8 cellular contexts compared by ENCODE assay signal in genomic region chr2:1140389-1141003, GRCh38.
DNase-seq lines count a peak whose midpoint lies in the region; ATAC-seq and TF ChIP-seq lines count a peak whose summit lies in the region.

No MANE protein-coding gene starts in this region.

- no peaks in the 10 kb centered on the region for H3K36me3 Mint-ChIP-seq in CD14-positive monocyte

- peak; percentile 95 for TF ChIP-seq CTCF in CD14-positive monocyte (IDR thresholded peaks at IDR 0.05)

- intact Hi-C loops in CD14-positive monocyte (cut with micrococcal nuclease), result no loop called here

- H3K4me1 Mint-ChIP-seq in CD14-positive monocyte, result no peaks in the 10 kb centered on the region

- no peak overlapping the region for H3K4me3 Mint-ChIP-seq in CD14-positive monocyte

- H3K27me3 Mint-ChIP-seq in CD14-positive monocyte (ENCODE audit: low read depth in 3 of 3), result peaks cover 0 to 9% (median 5%) of the 10 kb centered on the region in 3 donors

- peaks cover 0 to 10% (median 5%) of the 10 kb centered on the region in 7 donors for H3K9me3 Mint-ChIP-seq in CD14-positive monocyte

- DNase-seq in CD14-positive monocyte (ENCODE audit: low spot score) (no peak), NCI-H460 (ENCODE audit: extremely low read depth, low read depth) (peak; percentile 9), hepatic stellate cell (ENCODE audit: low spot score) (peak; percentile 56), NCI-H2029 treated with DMSO at 0.1 percent for 48 hours (lab: John Stamatoyannopoulos, UW) (no peak), NCI-H526 treated with DMSO at 0.1 percent for 48 hours (lab: John Stamatoyannopoulos, UW) (no peak)
- peak; percentile 81 for DNase-seq in activated effector memory CD4-positive, alpha-beta T cell treated with anti-CD3 and anti-CD28 coated beads, Interleukin-2, amount 50 U/mL, for 16 hours
- DNase-seq in stimulated activated CD4-positive, alpha-beta T cell treated with anti-CD3 and anti-CD28 coated beads, TNF-alpha, amount 100 ng/mL, for 24 hours (ENCODE audit: low read depth in 3 of 3), result peak in 2 of 3 experiments; percentile 36 to 44

- peak; percentile 53 for ATAC-seq in GM21447 (IDR thresholded peaks at IDR 0.05; ENCODE audit: unreplicated experiment)

- H3K27ac Mint-ChIP-seq in CD14-positive monocyte, result no peak overlapping the region

Comparison
In these comparisons a context has a peak if more than half of its experiments do, and no peak if none do; other contexts are left out.
1. DNase-seq: peak in NCI-H460 (single experiment), activated effector memory CD4-positive, alpha-beta T cell treated with anti-CD3 and anti-CD28 coated beads, Interleukin-2, amount 50 U/mL, for 16 hours (single experiment), hepatic stellate cell (single experiment) and stimulated activated CD4-positive, alpha-beta T cell treated with anti-CD3 and anti-CD28 coated beads, TNF-alpha, amount 100 ng/mL, for 24 hours (2 of 3); none in CD14-positive monocyte (single experiment), NCI-H2029 treated with DMSO at 0.1 percent for 48 hours (single experiment) and NCI-H526 treated with DMSO at 0.1 percent for 48 hours (single experiment).